Comparison of ENCODE assay signal across 19 cellular contexts in the genomic region with DNA sequence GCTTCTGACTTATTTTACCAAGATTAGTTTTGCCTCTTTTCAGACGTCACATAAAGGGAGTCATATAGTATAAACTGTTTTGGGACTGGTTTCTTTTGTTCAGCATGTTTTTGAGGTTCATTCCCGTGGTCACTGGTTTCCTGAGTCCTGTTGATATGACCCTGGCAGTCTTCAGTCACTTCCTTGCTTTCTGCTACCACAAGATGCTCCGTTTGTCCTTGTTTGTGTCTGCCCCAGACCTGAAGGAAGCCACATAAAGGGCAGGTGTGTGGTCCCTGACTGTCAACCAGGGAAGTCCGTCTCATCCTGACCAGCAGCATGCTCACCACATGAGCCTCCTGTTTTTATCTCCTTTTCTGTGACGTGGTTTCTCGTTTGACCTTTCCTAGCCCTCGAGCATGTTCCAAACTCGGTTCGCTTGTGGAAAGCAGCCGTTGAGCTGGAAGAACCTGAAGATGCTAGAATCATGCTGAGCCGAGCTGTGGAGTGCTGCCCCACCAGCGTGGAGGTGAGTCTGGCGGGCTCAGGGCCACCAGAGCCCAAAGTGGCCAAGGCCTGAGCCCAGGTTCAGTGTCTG. TPM values are rescaled to one million over a fixed set of nuclear protein-coding genes. Genes with fewer than 3 reads are reported as not detected.
DNase-seq lines count a peak whose midpoint lies in the region; ATAC-seq and TF ChIP-seq lines count a peak whose summit lies in the region.
"Had no signal": no experiment of that assay in that cellular context is flagged by ENCODE, and none has a peak within 500 bp of the region (broad histone marks: within the 10 kb centered on the region; RNA-seq: fewer than 3 reads in every experiment).

No MANE protein-coding gene starts in this region.

- no peaks in the 10 kb centered on the region for H4K20me1 ChIP-seq in PC-3 (ENCODE audit: low read length)

- no peaks in the 10 kb centered on the region for H3F3A ChIP-seq in PC-3 (ENCODE audit: low read length, unreplicated experiment)

- H3K4me3 ChIP-seq in PC-3 (ENCODE audit: low read length) = no peak overlapping the region
- no peak overlapping the region for H3K4me3 ChIP-seq in neuronal stem cell (ENCODE audit: low read length in 2 of 2)
- no peak overlapping the region for H3K4me3 ChIP-seq in thyroid gland (replicated peaks in 1 of 3)
- H3K4me3 ChIP-seq: Peyer's patch, suprapubic skin had no signal

- H3K4me2 ChIP-seq in PC-3 (ENCODE audit: low read length) = no peak overlapping the region
- no peak overlapping the region for H3K4me2 ChIP-seq in neuronal stem cell (ENCODE audit: insufficient read depth, low read length, poor library complexity, severe bottlenecking)

- CTCF ChIA-PET in PC-3 (lab: Charles Lee) = no interaction called here

- H3K4me1 ChIP-seq in PC-3 (ENCODE audit: insufficient read depth, low read length) (no peaks in the 10 kb centered on the region), neuronal stem cell (ENCODE audit: control insufficient read depth in 2 of 2, insufficient read depth in 1 of 2, low read depth in 1 of 2, low read length in 2 of 2) (no peaks in the 10 kb centered on the region), thyroid gland (no peaks in the 10 kb centered on the region)

- ATAC-seq in PC-3 = no peak
- peak; percentile 49 for ATAC-seq in activated naive CD8-positive, alpha-beta T cell treated with anti-CD3 and anti-CD28 coated beads, Interleukin-2, amount 50 U/mL, for 24 hours
- ATAC-seq: esophagus mucosa had no signal

- H2BK12ac ChIP-seq in neuronal stem cell (ENCODE audit: low read length) = no peak overlapping the region

- H2BK120ac ChIP-seq in neuronal stem cell (ENCODE audit: low read depth, low read length) = no peak overlapping the region

- H3K79me2 ChIP-seq in PC-3 (ENCODE audit: low read length) = 0 out of 2 replicates have a peak, but pooled peaks cover 10% of the 10 kb centered on the region

- no peak overlapping the region for H4K8ac ChIP-seq in neuronal stem cell (ENCODE audit: low read depth, low read length)

- no peak overlapping the region for H3K4me3 Mint-ChIP-seq in activated T-cell treated with anti-CD3 and anti-CD28 coated beads, Interleukin-2, amount 50 U/mL, for 24 hours
- H3K4me3 Mint-ChIP-seq in activated naive CD8-positive, alpha-beta T cell treated with anti-CD3 and anti-CD28 coated beads, Interleukin-2, amount 50 U/mL, for 24 hours = peak overlapping the region; percentile 29

- no peak for TF ChIP-seq POLR2A in thyroid gland (IDR thresholded peaks at IDR 0.05)

- H2AK5ac ChIP-seq in neuronal stem cell (ENCODE audit: low read depth, low read length) = no peak overlapping the region

- H3K9me3 Mint-ChIP-seq in activated T-cell treated with anti-CD3 and anti-CD28 coated beads, Interleukin-2, amount 50 U/mL, for 24 hours = peaks cover 8% of the 10 kb centered on the region
- H3K9me3 Mint-ChIP-seq in activated naive CD8-positive, alpha-beta T cell treated with anti-CD3 and anti-CD28 coated beads, Interleukin-2, amount 50 U/mL, for 24 hours = peaks cover 13% of the 10 kb centered on the region
- H3K9me3 Mint-ChIP-seq: IgD-negative memory B cell had no signal

- POLR2A ChIA-PET in PC-3 (lab: Charles Lee; ENCODE audit: unreplicated experiment) = no interaction called here

- no peak overlapping the region for H3K18ac ChIP-seq in neuronal stem cell (ENCODE audit: low read length)

- H3K14ac ChIP-seq in neuronal stem cell (ENCODE audit: low read length) = no peak overlapping the region

- H3K9me2 ChIP-seq in PC-3 (replicated peaks; ENCODE audit: low read length) = no peaks in the 10 kb centered on the region

- H3K9ac ChIP-seq in PC-3 (ENCODE audit: low read length) = no peak overlapping the region
- no peak overlapping the region for H3K9ac ChIP-seq in neuronal stem cell (ENCODE audit: low read depth, low read length, poor library complexity)

- intact Hi-C loops in PC-3 (cut with micrococcal nuclease) (no loop called here), thyroid gland (cut with DNase I) (no loop called here)

- peaks cover 42% of the 10 kb centered on the region for H3K4me1 Mint-ChIP-seq in activated T-cell treated with anti-CD3 and anti-CD28 coated beads, Interleukin-2, amount 50 U/mL, for 24 hours (ENCODE audit: low read depth)
- H3K4me1 Mint-ChIP-seq in activated naive CD8-positive, alpha-beta T cell treated with anti-CD3 and anti-CD28 coated beads, Interleukin-2, amount 50 U/mL, for 24 hours = peaks cover 76% of the 10 kb centered on the region

- no peaks in the 10 kb centered on the region for H3K27me3 ChIP-seq in PC-3 (ENCODE audit: low read length)
- H3K27me3 ChIP-seq in neuronal stem cell (ENCODE audit: control insufficient read depth in 3 of 3, insufficient read depth in 3 of 3, low read depth in 1 of 3, low read length in 3 of 3) = no peaks in the 10 kb centered on the region
- H3K27me3 ChIP-seq in thyroid gland = no peaks in the 10 kb centered on the region
- H3K27me3 ChIP-seq: Peyer's patch, suprapubic skin had no signal

- H3K9me3 ChIP-seq in PC-3 (ENCODE audit: low read length) (no peaks in the 10 kb centered on the region), neuronal stem cell (replicated peaks in 1 of 2; ENCODE audit: control insufficient read depth in 2 of 2, insufficient read depth in 1 of 2, low read depth in 1 of 2, low read length in 2 of 2) (peaks cover 4 to 11% of the 10 kb centered on the region in 2 donors), thyroid gland (no peaks in the 10 kb centered on the region)
- H3K9me3 ChIP-seq: suprapubic skin had no signal

- peaks cover 85% of the 10 kb centered on the region for H3K36me3 Mint-ChIP-seq in activated T-cell treated with anti-CD3 and anti-CD28 coated beads, Interleukin-2, amount 50 U/mL, for 24 hours (ENCODE audit: low read depth)
- H3K36me3 Mint-ChIP-seq in activated naive CD8-positive, alpha-beta T cell treated with anti-CD3 and anti-CD28 coated beads, Interleukin-2, amount 50 U/mL, for 24 hours (ENCODE audit: low read depth) = peaks cover 63% of the 10 kb centered on the region

- H3K36me3 ChIP-seq in PC-3 (ENCODE audit: low read depth, low read length) = peaks cover 61% of the 10 kb centered on the region
- H3K36me3 ChIP-seq in neuronal stem cell (replicated peaks in 1 of 2; ENCODE audit: control insufficient read depth in 2 of 2, insufficient read depth in 2 of 2, low read length in 2 of 2) = peaks cover 44 to 85% of the 10 kb centered on the region in 2 donors
- H3K36me3 ChIP-seq in thyroid gland = peaks cover 23 to 54% of the 10 kb centered on the region in 2 donors

- no CpG with 5 or more reads among the region's 13 CpGs for WGBS in neuronal stem cell (ENCODE audit: extremely low coverage in 2 of 2, insufficient read length in 2 of 2, insufficient replicate concordance in 1 of 2), 2 donors
- WGBS in thyroid gland, 2 donors = 93 to 94% methylated on average over 12 to 13 of the region's 13 CpGs

- no peaks in the 10 kb centered on the region for H3K27me3 Mint-ChIP-seq in activated T-cell treated with anti-CD3 and anti-CD28 coated beads, Interleukin-2, amount 50 U/mL, for 24 hours
- H3K27me3 Mint-ChIP-seq in activated naive CD8-positive, alpha-beta T cell treated with anti-CD3 and anti-CD28 coated beads, Interleukin-2, amount 50 U/mL, for 24 hours = no peaks in the 10 kb centered on the region
- H3K27me3 Mint-ChIP-seq: IgD-negative memory B cell had no signal

- BruUV-seq in PC-3 (replicated peaks; lab: Mats Ljungman, UMichigan) = no TSS peak

- no peak overlapping the region for H2BK5ac ChIP-seq in neuronal stem cell (ENCODE audit: low read length)

- H3K23ac ChIP-seq in neuronal stem cell (ENCODE audit: low read depth, low read length, poor library complexity) = peak overlapping the region; percentile 17

- H2BK15ac ChIP-seq in neuronal stem cell (ENCODE audit: low read length) = no peak overlapping the region

- H3K27ac Mint-ChIP-seq in activated T-cell treated with anti-CD3 and anti-CD28 coated beads, Interleukin-2, amount 50 U/mL, for 24 hours = peak overlapping the region; percentile 5
- peak overlapping the region; percentile 70 for H3K27ac Mint-ChIP-seq in activated naive CD8-positive, alpha-beta T cell treated with anti-CD3 and anti-CD28 coated beads, Interleukin-2, amount 50 U/mL, for 24 hours

- H3K27ac ChIP-seq in PC-3 (ENCODE audit: low read length) = 0 out of 2 replicates have a peak overlapping the region, but pooled peaks have one; percentile 4
- no peak overlapping the region for H3K27ac ChIP-seq in neuronal stem cell (replicated peaks; ENCODE audit: low read length)
- no peak overlapping the region for H3K27ac ChIP-seq in thyroid gland
- H3K27ac ChIP-seq: C4-2B, Peyer's patch, suprapubic skin had no signal

- DNase-seq in activated T-cell treated with anti-CD3 and anti-CD28 coated beads, Interleukin-2, amount 50 U/mL, for 24 hours = no peak
- DNase-seq in activated T-cell treated with anti-CD3 and anti-CD28 coated beads, Interleukin-2, amount 50 U/mL, for 48 hours = no peak
- DNase-seq in PC-3 (no peak), neuronal stem cell (ENCODE audit: low spot score) (no peak), NCI-H187 treated with DMSO at 0.1 percent for 48 hours (lab: John Stamatoyannopoulos, UW) (no peak), thyroid gland (no peak), NCI-H2081 (lab: John Stamatoyannopoulos, UW) (no peak)
- DNase-seq in activated naive CD8-positive, alpha-beta T cell treated with anti-CD3 and anti-CD28 coated beads, Interleukin-2, amount 50 U/mL, for 24 hours = no peak
- DNase-seq: activated CD4-positive, alpha-beta T cell treated with anti-CD3 and anti-CD28 coated beads for 48 hours; central memory CD4-positive, alpha-beta T cell; midbrain; NCI-H2029; NCI-H446 treated with DMSO at 0.1 percent for 48 hours; Peyer's patch; stimulated activated CD4-positive, alpha-beta T cell treated with anti-CD3 and anti-CD28 coated beads, Interleukin-4, amount 100 ng/mL, for 4 hours had no signal

- no peak overlapping the region for H4K91ac ChIP-seq in neuronal stem cell (ENCODE audit: low read depth, low read length, poor library complexity)

- H2AFZ ChIP-seq in PC-3 (ENCODE audit: low read length) (no peak overlapping the region), neuronal stem cell (ENCODE audit: low read length) (no peak overlapping the region)

- H3K79me1 ChIP-seq in neuronal stem cell (ENCODE audit: low read depth, low read length) = peaks cover 2% of the 10 kb centered on the region

- TF ChIP-seq CTCF in PC-3 (conservative IDR thresholded peaks at IDR 0.05; ENCODE audit: low read depth, low read length) (no peak), thyroid gland (IDR thresholded peaks at IDR 0.05) (no peak)

- no peak overlapping the region for H3K4ac ChIP-seq in neuronal stem cell (ENCODE audit: low read length)

RNA-seq across cellular contexts. Expression of a gene that starts 26.1 kb away (rescaled TPM):
- total RNA-seq in PC-3 (2014; rRNA removed) (2.1 and 3.4 TPM in 2 replicates), thyroid gland (1 to 10 TPM in 1 of 4 donors, under 1 TPM in 3; 0.11 to 2.6 (median 0.59) TPM)
- 0.14 TPM for polyA plus RNA-seq in neuronal stem cell (2013, experiment 1 of 2)
- polyA plus RNA-seq in neuronal stem cell (2013, experiment 2 of 2) = 0.25 TPM
- polyA plus RNA-seq: IgD-negative memory B cell had no signal

RNA-seq across cellular contexts. Expression of a gene that starts 29.0 kb away (rescaled TPM):
- 67.1 and 87.2 TPM in 2 replicates for total RNA-seq in PC-3 (2014; rRNA removed)
- 50.0 TPM for polyA plus RNA-seq in neuronal stem cell (2013, experiment 1 of 2)
- polyA plus RNA-seq in neuronal stem cell (2013, experiment 2 of 2) = 49.3 TPM
- 10 to 100 TPM; 62.8 to 76.2 (median 70.1) TPM for total RNA-seq in thyroid gland

RNA-seq across cellular contexts. Expression of a gene that starts 30.5 kb away (rescaled TPM):
- total RNA-seq in PC-3 (2014; rRNA removed) = 7.4 and 13.4 TPM in 2 replicates
- 6.5 TPM for polyA plus RNA-seq in neuronal stem cell (2013, experiment 1 of 2)
- 5.8 TPM for polyA plus RNA-seq in neuronal stem cell (2013, experiment 2 of 2)
- total RNA-seq in thyroid gland = 1 to 10 TPM; 1.1 to 6.4 (median 5.0) TPM

RNA-seq across cellular contexts. Expression of a gene that starts 39.5 kb away (rescaled TPM):
- 1.1 and 1.5 TPM in 2 replicates for total RNA-seq in PC-3 (2014; rRNA removed)
- polyA plus RNA-seq in neuronal stem cell (2013, experiment 1 of 2) = 0.13 TPM
- polyA plus RNA-seq in neuronal stem cell (2013, experiment 2 of 2) = 0.08 TPM
- total RNA-seq in thyroid gland = 10 to 100 TPM in 2 of 4 donors, 1 to 10 TPM in 2; 7.5 to 16.9 (median 10.6) TPM
- polyA plus RNA-seq: IgD-negative memory B cell had no signal

RNA-seq across cellular contexts. Expression of a gene that starts 40.2 kb away (rescaled TPM):
- 18.0 and 24.1 TPM in 2 replicates for total RNA-seq in PC-3 (2014; rRNA removed)
- 7.8 TPM for polyA plus RNA-seq in neuronal stem cell (2013, experiment 1 of 2)
- 7.3 TPM for polyA plus RNA-seq in neuronal stem cell (2013, experiment 2 of 2)
- 10 to 100 TPM; 13.4 to 24.8 (median 19.0) TPM for total RNA-seq in thyroid gland
